In the genomic region with DNA sequence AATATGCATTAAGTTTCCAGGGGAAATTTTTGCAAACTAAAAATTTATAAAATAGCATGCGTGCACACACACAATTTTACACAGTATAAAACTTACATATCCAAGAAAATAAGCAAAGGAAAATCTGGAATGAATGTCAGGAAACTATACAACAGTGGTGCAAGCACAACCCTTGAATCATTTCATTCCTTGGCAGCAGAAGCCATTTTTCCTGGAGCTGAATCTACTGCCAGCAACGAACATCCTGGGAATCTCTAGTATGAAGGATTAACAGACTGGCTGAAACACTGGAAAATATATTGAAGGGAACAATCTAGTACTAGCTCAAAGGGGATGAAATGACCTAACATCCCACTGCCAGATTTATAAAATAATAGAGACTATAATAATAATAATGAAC, we compare ENCODE assay signal across 27 cellular contexts.
DNase-seq lines count a peak whose midpoint lies in the region; TF ChIP-seq lines count a peak whose summit lies in the region.
"Had no signal": no experiment of that assay in that cellular context is flagged by ENCODE, and none has a peak within 500 bp of the region (broad histone marks: within the 10 kb centered on the region; RNA-seq: fewer than 3 reads in every experiment).

No MANE protein-coding gene starts in this region.

- H3K36me3 Mint-ChIP-seq in endothelial cell (ENCODE audit: low read depth, unreplicated experiment) = no peaks in the 10 kb centered on the region

- DNase-seq in AG08396 (ENCODE audit: low spot score) = peak; percentile 43
- DNase-seq in GM04504 (ENCODE audit: low read depth) = peak; percentile 40
- peak; percentile 32 to 79 for DNase-seq in cardiac fibroblast (ENCODE audit: low read depth in 2 of 2)
- peak; percentile 77 for DNase-seq in fibroblast of pulmonary artery (ENCODE audit: low read depth)
- no peak for DNase-seq in endothelial cell (ENCODE audit: low spot score)
- no peak for DNase-seq in activated T-cell treated with anti-CD3 and anti-CD28 coated beads, Interleukin-2, amount 50 U/mL, for 1 hour
- DNase-seq in cerebellar nuclear complex (lab: John Stamatoyannopoulos, UW) = no peak
- DNase-seq in HT-29 (ENCODE audit: low spot score) = no peak
- DNase-seq: activated CD4-positive, alpha-beta T cell treated with anti-CD3 and anti-CD28 coated beads, Interleukin-2, amount 50 U/mL, for 4 hours; activated naive CD4-positive, alpha-beta T cell treated with anti-CD3 and anti-CD28 coated beads for 36 hours; amygdala; head of caudate nucleus; kidney glomerular epithelial cell; mammary epithelial cell; NCI-H1092 treated with DMSO at 0.1 percent for 48 hours; NCI-H2029; NCI-H345; NCI-H82; right cardiac atrium; stimulated activated CD4-positive, alpha-beta T cell treated with anti-CD3 and anti-CD28 coated beads, Interleukin-4, amount 100 ng/mL, for 1 hour; T-cell; trophoblast cell had no signal

- H3K9me3 Mint-ChIP-seq in endothelial cell (ENCODE audit: unreplicated experiment) = no peaks in the 10 kb centered on the region
- H3K9me3 Mint-ChIP-seq: activated naive CD4-positive, alpha-beta T cell treated with anti-CD3 and anti-CD28 coated beads for 36 hours; dendritic cell treated with granulocyte-macrophage colony-stimulating factor and Interleukin-4, amounts not matched to agents 40 ng/mL and 50 ng/mL, for 4 days had no signal

- H3K4me3 Mint-ChIP-seq in endothelial cell (ENCODE audit: unreplicated experiment) = no peak overlapping the region
- H3K4me3 Mint-ChIP-seq: activated naive CD4-positive, alpha-beta T cell treated with anti-CD3 and anti-CD28 coated beads for 36 hours; dendritic cell treated with granulocyte-macrophage colony-stimulating factor and Interleukin-4, amounts not matched to agents 40 ng/mL and 50 ng/mL, for 4 days; IgD-negative memory B cell; T-cell had no signal

- no peaks in the 10 kb centered on the region for H3K27me3 Mint-ChIP-seq in endothelial cell (ENCODE audit: unreplicated experiment)
- H3K27me3 Mint-ChIP-seq: dendritic cell treated with granulocyte-macrophage colony-stimulating factor and Interleukin-4, amounts not matched to agents 40 ng/mL and 50 ng/mL, for 4 days; IgD-negative memory B cell; T-cell had no signal

- no peak overlapping the region for H3K27ac Mint-ChIP-seq in endothelial cell (ENCODE audit: unreplicated experiment)
- H3K27ac Mint-ChIP-seq: activated naive CD4-positive, alpha-beta T cell treated with anti-CD3 and anti-CD28 coated beads for 36 hours; dendritic cell treated with granulocyte-macrophage colony-stimulating factor and Interleukin-4, amounts not matched to agents 40 ng/mL and 50 ng/mL, for 4 days; IgD-negative memory B cell; T-cell had no signal

- TF ChIP-seq CTCF in cardiac fibroblast (IDR thresholded peaks at IDR 0.05; ENCODE audit: low read depth, low read length) (no peak), fibroblast of pulmonary artery (IDR thresholded peaks at IDR 0.05; ENCODE audit: low read length, missing control alignments) (no peak), endothelial cell (IDR thresholded peaks at IDR 0.05; ENCODE audit: unreplicated experiment) (no peak)

- H3K4me3 ChIP-seq in cardiac fibroblast (replicated peaks in 1 of 2; ENCODE audit: low read depth in 2 of 2, low read length in 2 of 2) (no peak overlapping the region), fibroblast of pulmonary artery (replicated peaks; ENCODE audit: low read depth, low read length) (no peak overlapping the region)
- H3K4me3 ChIP-seq: A549; BLaER1 treated with 17β-estradiol and CSF1 and Interleukin-3, amounts not matched to agents 10 nM and 100 nM; HAP-1 had no signal

- H3K4me1 Mint-ChIP-seq in endothelial cell (ENCODE audit: unreplicated experiment) = peaks cover 11% of the 10 kb centered on the region

Comparison
In these comparisons a context has a peak if more than half of its experiments do, and no peak if none do; other contexts are left out.
1. DNase-seq: peak in AG08396 (single experiment), GM04504 (single experiment), cardiac fibroblast (2 of 2) and fibroblast of pulmonary artery (single experiment); none in endothelial cell (single experiment), activated T-cell treated with anti-CD3 and anti-CD28 coated beads, Interleukin-2, amount 50 U/mL, for 1 hour (single experiment), cerebellar nuclear complex (0 of 2) and HT-29 (single experiment).